17 cellular contexts compared by ENCODE assay signal in genomic region chr14:80455031-80455430, GRCh38.
"Had no signal": no experiment of that assay in that cellular context is flagged by ENCODE, and none has a peak within 500 bp of the region (broad histone marks: within the 10 kb centered on the region; RNA-seq: fewer than 3 reads in every experiment).

No MANE protein-coding gene starts in this region.

- H3K27ac ChIP-seq: esophagus squamous epithelium, right atrium auricular region, testis, upper lobe of left lung had no signal

- H3K9me3 ChIP-seq: right atrium auricular region, testis, upper lobe of left lung had no signal

- H3K27me3 Mint-ChIP-seq: activated naive CD8-positive, alpha-beta T cell treated with anti-CD3 and anti-CD28 coated beads, Interleukin-2, amount 50 U/mL, for 24 hours; stimulated activated naive CD8-positive, alpha-beta T cell treated with anti-CD3 and anti-CD28 coated beads, Interleukin-15, Interleukin-2, amounts not matched to agents 100 ng/mL and 50 ng/mL, for 24 hours had no signal

- H3K4me1 ChIP-seq: esophagus squamous epithelium, right atrium auricular region, testis, upper lobe of left lung had no signal

- H3K4me2 ChIP-seq: smooth muscle cell had no signal

- H3K36me3 ChIP-seq: esophagus squamous epithelium, right atrium auricular region, upper lobe of left lung had no signal

- FAIRE-seq: bronchial epithelial cell had no signal

- H3K4me1 Mint-ChIP-seq: activated naive CD8-positive, alpha-beta T cell treated with anti-CD3 and anti-CD28 coated beads, Interleukin-2, amount 50 U/mL, for 24 hours; activated T-helper 17 cell treated with anti-CD3 and anti-CD28 coated beads, Interleukin-2, amount 50 U/mL, for 72 hours had no signal

- H3K4me3 Mint-ChIP-seq: activated naive CD4-positive, alpha-beta T cell treated with anti-CD3 and anti-CD28 coated beads for 36 hours; activated naive CD8-positive, alpha-beta T cell treated with anti-CD3 and anti-CD28 coated beads, Interleukin-2, amount 50 U/mL, for 24 hours; activated T-helper 17 cell treated with anti-CD3 and anti-CD28 coated beads, Interleukin-2, amount 50 U/mL, for 72 hours; stimulated activated naive CD8-positive, alpha-beta T cell treated with anti-CD3 and anti-CD28 coated beads, Interleukin-15, Interleukin-2, amounts not matched to agents 100 ng/mL and 50 ng/mL, for 24 hours had no signal

- H3K4me3 ChIP-seq: esophagus squamous epithelium, right atrium auricular region, smooth muscle cell, testis, upper lobe of left lung had no signal

- H3K27ac Mint-ChIP-seq: activated naive CD4-positive, alpha-beta T cell treated with anti-CD3 and anti-CD28 coated beads for 36 hours; activated naive CD8-positive, alpha-beta T cell treated with anti-CD3 and anti-CD28 coated beads, Interleukin-2, amount 50 U/mL, for 24 hours; activated T-helper 17 cell treated with anti-CD3 and anti-CD28 coated beads, Interleukin-2, amount 50 U/mL, for 72 hours; stimulated activated naive CD8-positive, alpha-beta T cell treated with anti-CD3 and anti-CD28 coated beads, Interleukin-15, Interleukin-2, amounts not matched to agents 100 ng/mL and 50 ng/mL, for 24 hours had no signal

- H3K27me3 ChIP-seq: esophagus squamous epithelium, right atrium auricular region, testis, upper lobe of left lung had no signal

- DNase-seq: activated CD4-positive, CD25-positive, alpha-beta regulatory T cell treated with anti-CD3 and anti-CD28 coated beads, Interleukin-2, amount 50 U/mL, for 72 hours; activated naive CD4-positive, alpha-beta T cell treated with anti-CD3 and anti-CD28 coated beads for 36 hours; activated naive CD8-positive, alpha-beta T cell treated with anti-CD3 and anti-CD28 coated beads, Interleukin-2, amount 50 U/mL, for 24 hours; aorta; esophagus squamous epithelium; glutamatergic neuron; hypothalamus; kidney glomerular epithelial cell; posterior cingulate gyrus; T-helper 9 cell; testis; upper lobe of left lung had no signal
